In genomic region chr22:32971252-32971651, GRCh38 we compare ENCODE assay signal across 22 cellular contexts.
DNase-seq lines count a peak whose midpoint lies in the region; ATAC-seq and TF ChIP-seq lines count a peak whose summit lies in the region.
"Had no signal": no experiment of that assay in that cellular context is flagged by ENCODE, and none has a peak within 500 bp of the region (broad histone marks: within the 10 kb centered on the region; RNA-seq: fewer than 3 reads in every experiment).

No MANE protein-coding gene starts in this region.

- H3K4me1 ChIP-seq in muscle layer of colon (ENCODE audit: insufficient read depth, low read length) (peaks cover 32% of the 10 kb centered on the region), body of pancreas (no peaks in the 10 kb centered on the region)
- H3K4me1 ChIP-seq: SJCRH30 had no signal

- no peaks in the 10 kb centered on the region for H3K9me3 ChIP-seq in muscle layer of colon (ENCODE audit: low read length)
- no peaks in the 10 kb centered on the region for H3K9me3 ChIP-seq in body of pancreas
- H3K9me3 ChIP-seq: Peyer's patch, SJCRH30 had no signal

- peak; percentile 55 for DNase-seq in NCI-H146 (lab: John Stamatoyannopoulos, UW)
- DNase-seq in smooth muscle cell of the brain vasculature (ENCODE audit: low read depth, low spot score) = peak; percentile 20
- DNase-seq in body of pancreas = no peak
- no peak for DNase-seq in OCI-M2 (lab: John Stamatoyannopoulos, UW; ENCODE audit: unreplicated experiment)
- no peak for DNase-seq in stimulated activated naive CD8-positive, alpha-beta T cell treated with anti-CD3 and anti-CD28 coated beads, Interleukin-15, Interleukin-2, amounts not matched to agents 100 U/mL and 50 U/mL, for 24 hours
- no peak for DNase-seq in NCI-H69 (lab: John Stamatoyannopoulos, UW)
- DNase-seq: Calu3; CD8-positive, alpha-beta memory T cell; GDM1; GOT3; HCEC 1CT; KBM-7; NCI-H1105; NCI-H187 treated with DMSO at 0.1 percent for 48 hours; NCI-H2107; NCI-H446 treated with DMSO at 0.1 percent for 48 hours; NCI-H526 treated with DMSO at 0.1 percent for 48 hours; Peyer's patch; SJCRH30 had no signal

- WGBS in body of pancreas, 2 donors = 55 to 65% methylated on average over 5 of the region's 5 CpGs

- no peak for TF ChIP-seq CTCF in VCaP (conservative IDR thresholded peaks at IDR 0.05)
- no peak for TF ChIP-seq CTCF in body of pancreas (IDR thresholded peaks at IDR 0.05)

- H3K27me3 ChIP-seq in muscle layer of colon (ENCODE audit: control insufficient read depth in 1 of 2, insufficient read depth in 2 of 2, low read length in 2 of 2) (no peaks in the 10 kb centered on the region), body of pancreas (no peaks in the 10 kb centered on the region)
- H3K27me3 ChIP-seq: Peyer's patch, SJCRH30 had no signal

- H3K27ac ChIP-seq in VCaP = peak overlapping the region; percentile 11; the same call in 1 of the 2 replicates
- peak overlapping the region; percentile 81 for H3K27ac ChIP-seq in muscle layer of colon (ENCODE audit: low read depth, low read length)
- no peak overlapping the region for H3K27ac ChIP-seq in body of pancreas
- H3K27ac ChIP-seq: C4-2B, SJCRH30 had no signal

- intact Hi-C loops in body of pancreas (cut with DNase I) = no loop called here

- no peak overlapping the region for H3K9ac ChIP-seq in muscle layer of colon (ENCODE audit: low read length)

- no peaks in the 10 kb centered on the region for H3K36me3 ChIP-seq in muscle layer of colon (ENCODE audit: insufficient read depth, low read length)
- no peaks in the 10 kb centered on the region for H3K36me3 ChIP-seq in body of pancreas (replicated peaks in 1 of 2; ENCODE audit: insufficient read depth in 1 of 2, low read depth in 2 of 2)
- H3K36me3 ChIP-seq: Peyer's patch, SJCRH30 had no signal

- TF ChIP-seq POLR2A in body of pancreas (IDR thresholded peaks at IDR 0.05) = no peak

- H3K4me3 ChIP-seq in muscle layer of colon (ENCODE audit: low read depth in 1 of 2, low read length in 2 of 2) = no peak overlapping the region
- no peak overlapping the region for H3K4me3 ChIP-seq in body of pancreas
- H3K4me3 ChIP-seq: Peyer's patch, SJCRH30 had no signal

- no peak for ATAC-seq in body of pancreas
- ATAC-seq in stimulated activated naive CD8-positive, alpha-beta T cell treated with anti-CD3 and anti-CD28 coated beads, Interleukin-15, Interleukin-2, amounts not matched to agents 100 U/mL and 50 U/mL, for 24 hours = no peak

Comparison
In these comparisons a context has a peak if more than half of its experiments do, and no peak if none do; other contexts are left out.
1. DNase-seq: peak in NCI-H146 (single experiment) and smooth muscle cell of the brain vasculature (single experiment); none in body of pancreas (0 of 4), OCI-M2 (single experiment), stimulated activated naive CD8-positive, alpha-beta T cell treated with anti-CD3 and anti-CD28 coated beads, Interleukin-15, Interleukin-2, amounts not matched to agents 100 U/mL and 50 U/mL, for 24 hours (single experiment) and NCI-H69 (single experiment).
2. H3K27ac ChIP-seq: peak in VCaP (single experiment) and muscle layer of colon (single experiment); none in body of pancreas (0 of 4).